19 cellular contexts compared by ENCODE assay signal in the genomic region with DNA sequence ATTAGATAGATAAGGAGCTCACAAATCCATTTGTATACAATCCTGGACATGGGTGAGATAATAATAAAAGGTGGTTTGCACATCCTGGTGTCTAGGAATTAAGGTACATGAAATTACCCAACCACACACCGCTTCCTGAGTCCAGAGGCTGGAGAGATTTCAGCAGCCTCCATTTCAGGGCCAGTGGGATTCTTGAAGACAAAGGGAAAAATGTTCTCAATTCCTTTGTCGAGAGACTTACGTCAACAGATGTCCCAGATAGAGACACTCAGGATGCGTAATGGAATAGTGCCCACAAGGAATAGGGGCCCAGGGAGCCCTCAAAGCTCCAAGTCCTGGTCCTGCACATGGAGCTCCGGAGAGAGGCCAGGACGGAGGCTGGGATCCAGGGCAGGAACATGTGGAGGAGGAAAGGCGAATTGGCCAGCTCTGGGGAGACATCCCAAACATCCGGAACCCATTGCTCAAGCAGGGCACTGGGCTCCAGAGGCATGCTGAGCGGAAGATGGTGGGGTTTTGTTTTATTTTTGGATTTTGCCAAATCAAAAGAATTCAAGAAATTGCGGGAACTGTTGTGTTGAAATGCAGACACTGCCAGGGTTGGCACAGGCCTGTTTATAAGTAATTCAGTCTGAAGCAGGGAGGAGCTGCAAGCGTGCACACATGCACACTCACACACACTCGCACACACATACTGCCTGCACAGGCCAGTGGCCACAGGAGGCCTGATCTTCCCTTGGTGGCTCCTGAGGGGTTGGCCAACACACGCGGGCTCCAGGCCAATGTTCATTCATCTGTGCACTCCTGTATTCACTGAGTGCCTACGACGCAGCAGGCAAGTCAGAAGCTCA.
DNase-seq lines count a peak whose midpoint lies in the region; ATAC-seq, FAIRE-seq and TF ChIP-seq lines count a peak whose summit lies in the region.
"Had no signal": no experiment of that assay in that cellular context is flagged by ENCODE, and none has a peak within 500 bp of the region (broad histone marks: within the 10 kb centered on the region; RNA-seq: fewer than 3 reads in every experiment).

No MANE protein-coding gene starts in this region.

- TF ChIP-seq POLR2A in A549 (IDR thresholded peaks at IDR 0.05; ENCODE audit: low read length) = no peak
- TF ChIP-seq POLR2A in heart left ventricle (IDR thresholded peaks at IDR 0.05) = no peak

- peaks cover 0 to 6% (median 0%) of the 10 kb centered on the region in 9 donors for H3K27me3 ChIP-seq in heart left ventricle
- H3K27me3 ChIP-seq: right atrium auricular region, SJCRH30, upper lobe of left lung had no signal

- ATAC-seq in A549 (peak; percentile 44 to 57; a peak in 5 of 6 replicates), HG02678 (IDR thresholded peaks at IDR 0.05; ENCODE audit: unreplicated experiment) (no peak), heart left ventricle (no peak)
- ATAC-seq: activated CD8-positive, alpha-beta memory T cell treated with anti-CD3 and anti-CD28 coated beads, Interleukin-2, amount 10 ng/mL, durations not matched to agents 7 days and 5 days; effector memory CD8-positive, alpha-beta T cell had no signal

- TF ChIP-seq EP300 in A549 (IDR thresholded peaks at IDR 0.05) = no peak

- TF ChIP-seq CTCF in A549 (IDR thresholded peaks at IDR 0.05) (no peak), heart left ventricle (IDR thresholded peaks at IDR 0.05) (no peak)

- no peaks in the 10 kb centered on the region for H3K36me3 ChIP-seq in heart left ventricle
- H3K36me3 ChIP-seq: HAP-1, right atrium auricular region, SJCRH30, upper lobe of left lung had no signal

- no peak overlapping the region for H3K4me3 ChIP-seq in A549
- H3K4me3 ChIP-seq in heart left ventricle = no peak overlapping the region
- H3K4me3 ChIP-seq: HAP-1, right atrium auricular region, SJCRH30, upper lobe of left lung had no signal

- CTCF ChIA-PET in A549 (lab: Yijun Ruan, JAX) = interaction anchor here (0.8 to 5.0 kb wide), 6 partner anchors 9 to 98 kb away, joined by 3 to 32 read pairs (median 4); a partner anchor contains a TSS

- intact Hi-C loops in heart left ventricle (cut with DNase I) = no loop called here

- H3K4me1 ChIP-seq in A549 (no peaks in the 10 kb centered on the region), heart left ventricle (no peaks in the 10 kb centered on the region)
- H3K4me1 ChIP-seq: HAP-1, right atrium auricular region, SJCRH30, upper lobe of left lung had no signal

- FAIRE-seq in A549 (lab: Jason Lieb, UNC) = no peak

- no peak for TF ChIP-seq RAD21 in A549 (conservative IDR thresholded peaks at IDR 0.05 in 1 of 2, IDR thresholded peaks at IDR 0.05 in 1 of 2)

- no peak for DNase-seq in A549 (ENCODE audit: low read depth in 1 of 2, low spot score in 1 of 2)
- peak; percentile 74 for DNase-seq in GM03348 (ENCODE audit: low spot score)
- peak; percentile 5 for DNase-seq in NCI-H69 (lab: John Stamatoyannopoulos, UW)
- DNase-seq in kidney tubule cell (ENCODE audit: low spot score) = peak; percentile 90
- no peak for DNase-seq in heart left ventricle
- DNase-seq in NCI-H187 treated with DMSO at 0.1 percent for 48 hours (lab: John Stamatoyannopoulos, UW) = no peak
- DNase-seq in NCI-H187 (lab: John Stamatoyannopoulos, UW) = no peak
- DNase-seq: activated CD8-positive, alpha-beta memory T cell treated with anti-CD3 and anti-CD28 coated beads, Interleukin-2, amount 10 ng/mL, durations not matched to agents 7 days and 5 days; amniotic stem cell; COR-L47; effector memory CD8-positive, alpha-beta T cell; hypothalamus; NCI-H1436 treated with DMSO at 0.1 percent for 48 hours; SJCRH30; stimulated activated naive CD4-positive, alpha-beta T cell treated with Interleukin-2 at 50 U/mL for 16 hours; upper lobe of left lung had no signal

- no peak overlapping the region for H3K4me2 ChIP-seq in A549

- H3K9me3 ChIP-seq in A549 (peaks cover 5% of the 10 kb centered on the region; the same call in 2 of the 3 replicates), heart left ventricle (peaks cover 0 to 6% (median 0%) of the 10 kb centered on the region in 12 donors)
- H3K9me3 ChIP-seq: HAP-1, right atrium auricular region, SJCRH30, upper lobe of left lung had no signal

- H3K27ac ChIP-seq in A549 (no peak overlapping the region), heart left ventricle (no peak overlapping the region)
- H3K27ac ChIP-seq: right atrium auricular region, SJCRH30, upper lobe of left lung had no signal

- 84% methylated on average over 16 of the region's 16 CpGs for WGBS in A549 (ENCODE audit: missing lambda C conversion rate)
- 90 to 93% (median 91%) methylated on average over 16 of the region's 16 CpGs for WGBS in heart left ventricle, 4 donors

- POLR2A ChIA-PET in A549 (lab: Yijun Ruan, JAX) = interaction anchor here (0.7 to 1.4 kb wide), 2 partner anchors 9 to 97 kb away, joined by 3 to 5 read pairs; a partner anchor contains a TSS

TF ChIP-seq in A549, 52 proteins besides CTCF, POLR2A, EP300 and RAD21:
- TF ChIP-seq, protein P1, sequence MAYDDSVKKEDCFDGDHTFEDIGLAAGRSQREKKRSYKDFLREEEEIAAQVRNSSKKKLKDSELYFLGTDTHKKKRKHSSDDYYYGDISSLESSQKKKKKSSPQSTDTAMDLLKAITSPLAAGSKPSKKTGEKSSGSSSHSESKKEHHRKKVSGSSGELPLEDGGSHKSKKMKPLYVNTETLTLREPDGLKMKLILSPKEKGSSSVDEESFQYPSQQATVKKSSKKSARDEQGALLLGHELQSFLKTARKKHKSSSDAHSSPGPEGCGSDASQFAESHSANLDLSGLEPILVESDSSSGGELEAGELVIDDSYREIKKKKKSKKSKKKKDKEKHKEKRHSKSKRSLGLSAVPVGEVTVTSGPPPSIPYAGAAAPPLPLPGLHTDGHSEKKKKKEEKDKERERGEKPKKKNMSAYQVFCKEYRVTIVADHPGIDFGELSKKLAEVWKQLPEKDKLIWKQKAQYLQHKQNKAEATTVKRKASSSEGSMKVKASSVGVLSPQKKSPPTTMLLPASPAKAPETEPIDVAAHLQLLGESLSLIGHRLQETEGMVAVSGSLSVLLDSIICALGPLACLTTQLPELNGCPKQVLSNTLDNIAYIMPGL (CRISPR knock-in tag; IDR thresholded peaks at IDR 0.05; ENCODE audit: borderline replicate concordance) = no peak
- TF ChIP-seq, protein P2, sequence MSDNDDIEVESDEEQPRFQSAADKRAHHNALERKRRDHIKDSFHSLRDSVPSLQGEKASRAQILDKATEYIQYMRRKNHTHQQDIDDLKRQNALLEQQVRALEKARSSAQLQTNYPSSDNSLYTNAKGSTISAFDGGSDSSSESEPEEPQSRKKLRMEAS (IDR thresholded peaks at IDR 0.05) = no peak
- TF ChIP-seq ESRRA (IDR thresholded peaks at IDR 0.05; ENCODE audit: borderline replicate concordance, low read length) = no peak
- TF ChIP-seq CBX8 (IDR thresholded peaks at IDR 0.05) = no peak
- TF ChIP-seq ZSCAN20 (CRISPR knock-in tag; IDR thresholded peaks at IDR 0.05) = no peak
- TF ChIP-seq GATA3 (IDR thresholded peaks at IDR 0.05; ENCODE audit: borderline replicate concordance) = no peak
- no peak for TF ChIP-seq HOXA7 (CRISPR knock-in tag; IDR thresholded peaks at IDR 0.05)

Comparison
In these comparisons a context has a peak if more than half of its experiments do, and no peak if none do; other contexts are left out.
1. ATAC-seq: peak in A549 (2 of 2); none in HG02678 (single experiment) and heart left ventricle (0 of 4).
2. DNase-seq: peak in GM03348 (single experiment), NCI-H69 (single experiment) and kidney tubule cell (single experiment); none in A549 (0 of 2), heart left ventricle (0 of 5), NCI-H187 treated with DMSO at 0.1 percent for 48 hours (single experiment) and NCI-H187 (0 of 2).